In the genomic region with DNA sequence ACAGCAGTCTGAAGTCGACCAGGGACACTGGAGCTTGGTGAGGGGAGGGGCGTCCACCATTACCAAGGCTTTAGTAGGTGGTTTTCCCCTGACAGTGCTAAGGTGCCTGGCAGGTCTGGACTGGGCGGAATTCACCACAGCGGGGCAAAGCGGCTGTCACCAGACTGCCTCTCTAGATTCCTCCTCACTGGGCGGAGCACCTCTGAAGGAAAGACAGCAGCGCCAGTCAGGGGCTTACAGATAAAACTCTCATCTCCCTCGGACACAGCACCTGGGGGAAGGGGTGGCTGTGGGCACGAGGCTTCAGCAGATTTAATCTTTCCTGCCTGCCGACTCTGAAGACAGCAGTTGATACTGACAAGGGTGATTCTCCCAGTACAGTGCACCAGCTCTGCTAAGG, we compare ENCODE assay signal across 32 cellular contexts.
"Had no signal": no experiment of that assay in that cellular context is flagged by ENCODE, and none has a peak within 500 bp of the region (broad histone marks: within the 10 kb centered on the region; RNA-seq: fewer than 3 reads in every experiment).

No MANE protein-coding gene starts in this region.

- H3K36me3 ChIP-seq: breast epithelium, left ventricle myocardium inferior, pancreas, prostate gland, stomach, thyroid gland, upper lobe of left lung had no signal

- H3K27me3 ChIP-seq: breast epithelium, pancreas, stomach, thyroid gland, upper lobe of left lung had no signal

- H3K4me3 ChIP-seq: breast epithelium, left ventricle myocardium inferior, lung, mucosa of descending colon, pancreas, prostate gland, skin epidermis, stomach, thyroid gland, upper lobe of left lung had no signal

- H3K4me1 ChIP-seq: breast epithelium, left ventricle myocardium inferior, pancreas, prostate gland, stomach, thyroid gland had no signal

- H3K27me3 Mint-ChIP-seq: activated T-cell treated with anti-CD3 and anti-CD28 coated beads, Interleukin-2, amount 50 U/mL, for 24 hours; activated T-helper 17 cell treated with anti-CD3 and anti-CD28 coated beads, Interleukin-2, amount 50 U/mL, for 72 hours had no signal

- ATAC-seq: activated CD4-positive, CD25-positive, alpha-beta regulatory T cell treated with anti-CD3 and anti-CD28 coated beads, Interleukin-2, amount 50 U/mL, for 24 hours; activated T-helper 17 cell treated with anti-CD3 and anti-CD28 coated beads, Interleukin-2, amount 50 U/mL, for 72 hours; mucosa of descending colon; pancreas; sciatic nerve; stimulated activated effector memory CD8-positive, alpha-beta T cell treated with anti-CD3 and anti-CD28 coated beads, Interleukin-12 subunit alpha, Interleukin-12 subunit beta, amount 100 ng/mL, for 72 hours had no signal

- H3K4me3 Mint-ChIP-seq: activated T-cell treated with anti-CD3 and anti-CD28 coated beads, Interleukin-2, amount 50 U/mL, for 24 hours; activated T-helper 17 cell treated with anti-CD3 and anti-CD28 coated beads, Interleukin-2, amount 50 U/mL, for 72 hours; stimulated activated effector memory CD8-positive, alpha-beta T cell treated with anti-CD3 and anti-CD28 coated beads, Interleukin-12 subunit alpha, Interleukin-12 subunit beta, amount 100 ng/mL, for 72 hours; T-helper 2 cell treated with Interferon-gamma antibody and Interleukin-4, amounts not matched to agents 5 μg/mL and 100 μg/mL, for 36 hours had no signal

- H3K9me3 Mint-ChIP-seq: stimulated activated effector memory CD8-positive, alpha-beta T cell treated with anti-CD3 and anti-CD28 coated beads, Interleukin-12 subunit alpha, Interleukin-12 subunit beta, amount 100 ng/mL, for 72 hours had no signal

- H3K27ac ChIP-seq: breast epithelium, epithelial cell of prostate, left ventricle myocardium inferior, pancreas, prostate gland, skin epidermis, stomach, thyroid gland, upper lobe of left lung, VCaP had no signal

- H3K27ac Mint-ChIP-seq: activated T-cell treated with anti-CD3 and anti-CD28 coated beads, Interleukin-2, amount 50 U/mL, for 24 hours; activated T-helper 17 cell treated with anti-CD3 and anti-CD28 coated beads, Interleukin-2, amount 50 U/mL, for 72 hours; stimulated activated effector memory CD8-positive, alpha-beta T cell treated with anti-CD3 and anti-CD28 coated beads, Interleukin-12 subunit alpha, Interleukin-12 subunit beta, amount 100 ng/mL, for 72 hours; T-helper 2 cell treated with Interferon-gamma antibody and Interleukin-4, amounts not matched to agents 5 μg/mL and 100 μg/mL, for 36 hours had no signal

- DNase-seq: activated CD4-positive, alpha-beta T cell treated with anti-CD3 and anti-CD28 coated beads for 48 hours; activated CD4-positive, alpha-beta T cell treated with anti-CD3 and anti-CD28 coated beads, Interleukin-2, amount 50 U/mL, for 48 hours; activated CD8-positive, alpha-beta memory T cell treated with anti-CD3 and anti-CD28 coated beads, Interleukin-2, amount 50 U/mL, for 48 hours; activated gamma-delta T cell treated with Interleukin-2 at 50 U/mL for 16 hours; activated naive CD4-positive, alpha-beta T cell treated with anti-CD3 and anti-CD28 coated beads, Interleukin-2, amount 50 U/mL, for 16 hours; activated T-cell treated with anti-CD3 and anti-CD28 coated beads, Interleukin-2, amount 50 U/mL, for 24 hours; central memory CD4-positive, alpha-beta T cell; dermis blood vessel endothelial cell; effector CD4-positive, alpha-beta T cell; islet precursor cell; left ventricle myocardium inferior; mucosa of descending colon; nucleus accumbens; retina; stimulated activated CD4-positive, alpha-beta T cell treated with anti-CD3 and anti-CD28 coated beads, Interleukin-12 subunit alpha, Interleukin-12 subunit beta, amount 100 ng/mL, for 4 hours; stimulated activated CD4-positive, alpha-beta T cell treated with anti-CD3 and anti-CD28 coated beads, Interleukin-4, amount 100 ng/mL, for 24 hours; stomach; T-helper 1 cell; thyroid gland had no signal

- H3K36me3 Mint-ChIP-seq: stimulated activated effector memory CD8-positive, alpha-beta T cell treated with anti-CD3 and anti-CD28 coated beads, Interleukin-12 subunit alpha, Interleukin-12 subunit beta, amount 100 ng/mL, for 72 hours had no signal
